ENCODE assay signal across 7 cellular contexts in genomic region chr22:46803031-46803880, GRCh38. TPM values are rescaled to one million over a fixed set of nuclear protein-coding genes. Genes with fewer than 3 reads are reported as not detected.
DNase-seq lines count a peak whose midpoint lies in the region; FAIRE-seq and TF ChIP-seq lines count a peak whose summit lies in the region.

No MANE protein-coding gene starts in this region.

- H3K9me3 Mint-ChIP-seq in endodermal cell, result no peaks in the 10 kb centered on the region
- H3K9me3 Mint-ChIP-seq in neural crest cell, result no peaks in the 10 kb centered on the region

- TF ChIP-seq POLR2A in tibial nerve (IDR thresholded peaks at IDR 0.05), result no peak

- H3K9ac ChIP-seq in endodermal cell (ENCODE audit: extremely low read depth, low read length, poor library complexity, severe bottlenecking), result no peak overlapping the region

- H3K36me3 ChIP-seq in endodermal cell (ENCODE audit: control insufficient read depth, insufficient read depth, low read length) (peaks cover 38% of the 10 kb centered on the region), tibial nerve (peaks cover 0 to 52% (median 0%) of the 10 kb centered on the region in 3 donors)

- H3K4me3 ChIP-seq in endodermal cell (ENCODE audit: low read length) (no peak overlapping the region), tibial nerve (no peak overlapping the region)

- H3K4me3 Mint-ChIP-seq in endodermal cell, result no peak overlapping the region
- no peak overlapping the region for H3K4me3 Mint-ChIP-seq in neural crest cell

- intact Hi-C loops in posterior vena cava (cut with DNase I), result loop anchor here in 1 of 2 donors (5.0 kb wide), 1 partner anchor 599 kb away; no protein-coding TSS in a partner anchor

- H3K27me3 Mint-ChIP-seq in endodermal cell (ENCODE audit: insufficient read depth) (no peaks in the 10 kb centered on the region), neural crest cell (ENCODE audit: low read depth) (no peaks in the 10 kb centered on the region)

- H3K27ac Mint-ChIP-seq in endodermal cell, result peak overlapping the region; percentile 81
- no peak overlapping the region for H3K27ac Mint-ChIP-seq in neural crest cell (ENCODE audit: unreplicated experiment)

- no peaks in the 10 kb centered on the region for H3K27me3 ChIP-seq in endodermal cell (ENCODE audit: control insufficient read depth, insufficient read depth, low read length, poor library complexity, severe bottlenecking)
- H3K27me3 ChIP-seq in tibial nerve, result no peaks in the 10 kb centered on the region

- WGBS in endodermal cell (ENCODE audit: insufficient coverage in 1 of 2, insufficient read length in 1 of 2), 2 experiments, result 36 to 47% methylated on average over 14 to 28 of the region's 28 CpGs
- WGBS in tibial nerve, 2 donors, result 39 to 50% methylated on average over 19 to 27 of the region's 28 CpGs

- peaks cover 5% of the 10 kb centered on the region for H3K4me1 ChIP-seq in endodermal cell (ENCODE audit: control insufficient read depth, insufficient read depth, low read length)
- peaks cover 0 to 26% (median 8%) of the 10 kb centered on the region in 4 donors for H3K4me1 ChIP-seq in tibial nerve

- FAIRE-seq in GM18507 (lab: Jason Lieb, UNC), result peak; percentile 89

- DNase-seq in GM18507 (ENCODE audit: extremely low spot score, insufficient read length, low read depth) (peak; percentile 55), NCI-H2196 (lab: John Stamatoyannopoulos, UW; ENCODE audit: unreplicated experiment) (peak; percentile 51), endodermal cell (peak; percentile 90), neural crest cell (ENCODE audit: low read depth, low spot score) (peak; percentile 30), tibial nerve (ENCODE audit: low spot score in 2 of 2) (no peak), posterior vena cava (ENCODE audit: low spot score) (no peak)
- DNase-seq in activated CD8-positive, alpha-beta memory T cell treated with anti-CD3 and anti-CD28 coated beads for 48 hours (ENCODE audit: low read depth in 2 of 3, low spot score in 2 of 3), result peak; percentile 28 to 47 (median 41)

- H3K36me3 Mint-ChIP-seq in endodermal cell (ENCODE audit: low read depth), result peaks cover 53% of the 10 kb centered on the region
- peaks cover 10% of the 10 kb centered on the region for H3K36me3 Mint-ChIP-seq in neural crest cell (ENCODE audit: low read depth)

- no peak for TF ChIP-seq EP300 in tibial nerve (IDR thresholded peaks at IDR 0.05)

- TF ChIP-seq CTCF in endodermal cell (conservative IDR thresholded peaks at IDR 0.05) (peak; percentile 99), neural crest cell (conservative IDR thresholded peaks at IDR 0.05) (peak; percentile 92), tibial nerve (IDR thresholded peaks at IDR 0.05) (peak; percentile 86 to 93 (median 87))

- H3K4me1 Mint-ChIP-seq in endodermal cell (peaks cover 17% of the 10 kb centered on the region), neural crest cell (peaks cover 12% of the 10 kb centered on the region)

- H3K27ac ChIP-seq in endodermal cell (ENCODE audit: low read depth, low read length), result no peak overlapping the region
- H3K27ac ChIP-seq in tibial nerve, result no peak overlapping the region

- H3K9me3 ChIP-seq in endodermal cell (ENCODE audit: control insufficient read depth, low read length) (no peaks in the 10 kb centered on the region), tibial nerve (no peaks in the 10 kb centered on the region)

RNA-seq across cellular contexts. Expression of gene TBC1D22A, which starts 40.8 kb away (rescaled TPM):
- total RNA-seq in endodermal cell, result 10 to 100 TPM; 21.0 to 27.9 TPM
- 11.4 TPM for polyA plus RNA-seq in endodermal cell (2013, experiment 1 of 2)
- polyA plus RNA-seq in endodermal cell (2013, experiment 2 of 2), result 11.7 TPM
- 14.3 and 15.5 TPM in 2 replicates for total RNA-seq in neural crest cell
- 10 to 100 TPM; 27.3 to 35.4 (median 29.3) TPM for total RNA-seq in tibial nerve
- 10 to 100 TPM; 19.3 to 21.7 TPM for total RNA-seq in posterior vena cava

Comparison
In these comparisons a context has a peak if more than half of its experiments do, and no peak if none do; other contexts are left out.
1. DNase-seq: peak in GM18507 (single experiment), NCI-H2196 (single experiment), activated CD8-positive, alpha-beta memory T cell treated with anti-CD3 and anti-CD28 coated beads for 48 hours (3 of 3), endodermal cell (single experiment) and neural crest cell (single experiment); none in tibial nerve (0 of 2) and posterior vena cava (single experiment).
2. Peak in every context shown above with its lines, with median percentiles within 50 percentile points of each other: CTCF ChIP-seq.